In the genomic region with DNA sequence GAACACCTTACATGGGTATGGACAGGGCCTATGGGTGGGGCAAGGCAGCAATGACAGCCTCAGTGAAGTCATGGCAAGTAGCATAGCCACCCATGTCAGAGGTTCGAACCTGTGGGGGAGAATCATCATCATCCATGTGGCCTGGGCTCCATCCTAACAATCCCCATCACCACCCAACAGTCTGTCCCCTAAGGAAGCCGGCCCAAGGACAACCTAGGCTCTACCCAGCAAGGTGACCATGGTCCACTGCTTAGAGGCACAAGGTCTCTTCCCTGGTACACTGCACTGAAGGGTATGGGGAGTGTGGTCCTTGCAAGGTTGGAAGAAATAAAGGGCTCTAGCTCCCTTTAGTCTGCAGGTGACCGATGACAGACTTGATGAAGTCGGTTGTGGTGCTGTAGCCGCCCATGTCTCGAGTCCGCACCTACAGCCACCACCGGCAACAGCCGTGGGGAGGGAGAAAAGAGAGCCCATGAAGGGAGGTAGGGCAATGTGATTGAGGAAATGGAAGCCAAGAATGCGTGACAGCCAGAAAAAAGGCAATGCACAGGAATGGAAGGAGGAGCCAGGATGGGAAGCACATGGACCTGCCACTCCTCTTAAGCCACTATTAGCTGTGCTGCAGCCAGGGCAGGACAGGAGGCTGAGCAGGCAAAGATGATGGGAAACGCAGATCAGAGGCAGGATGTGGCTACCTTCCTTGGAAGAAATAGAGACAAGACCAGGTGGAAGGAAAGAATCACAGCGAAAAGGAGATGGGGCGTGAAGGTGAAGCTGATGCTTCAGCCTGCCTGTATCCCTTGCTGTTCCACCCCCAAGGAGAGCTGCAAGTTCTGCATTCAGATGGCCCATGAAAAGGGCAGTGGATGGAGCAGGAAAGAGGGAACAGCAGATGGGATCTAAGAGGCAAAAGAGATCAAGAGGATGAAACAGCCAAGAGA, we compare ENCODE assay signal across 1 cellular context.
TF ChIP-seq lines count a peak whose summit lies in the region.

No MANE protein-coding gene starts in this region.

TF ChIP-seq in SK-N-SH, 30 proteins besides CTCF, POLR2A, EP300 and RAD21 (continued from another document):
- TF ChIP-seq ZBTB33 (IDR thresholded peaks at IDR 0.05; ENCODE audit: borderline replicate concordance, low read depth), result no peak
